28 cellular contexts compared by ENCODE assay signal in genomic region chrX:149961572-149961971, GRCh38. TPM values are rescaled to one million over a fixed set of nuclear protein-coding genes. Genes with fewer than 3 reads are reported as not detected.
"Had no signal": no experiment of that assay in that cellular context is flagged by ENCODE, and none has a peak within 500 bp of the region (broad histone marks: within the 10 kb centered on the region; RNA-seq: fewer than 3 reads in every experiment).

No MANE protein-coding gene starts in this region.

- H3K4me1 ChIP-seq: Peyer's patch had no signal

- H3K27me3 ChIP-seq: Peyer's patch, SJSA1 had no signal

- H3K36me3 ChIP-seq: Peyer's patch, SJSA1 had no signal

- H3K27ac ChIP-seq: HL-60, PC-9, Peyer's patch, SJSA1, SK-N-MC had no signal

- H2AFZ ChIP-seq: PC-9 had no signal

- H3K4me3 ChIP-seq: PC-9, Peyer's patch, SJSA1, SK-N-MC had no signal

- FAIRE-seq: HTR-8/SVneo had no signal

- ATAC-seq: Right ventricle myocardium inferior had no signal

- DNase-seq: KBM-7; MV-4-11; NCI-H1048; NCI-H1105; NCI-H1417; NCI-H146; NCI-H1694 treated with DMSO at 0.1 percent for 48 hours; NCI-H1930; NCI-H2081; NCI-H2107; NCI-H345; NCI-H446 treated with DMSO at 0.1 percent for 48 hours; NCI-H510A treated with DMSO at 0.1 percent for 48 hours; NCI-H526; NCI-H82; NK-92 treated with Interleukin-12 subunit alpha and Interleukin-12 subunit beta, amount 100 ng/mL, for 24 hours; PC-9; Peyer's patch; SIG-M5 had no signal

- H3K9me3 ChIP-seq: Peyer's patch, SJSA1 had no signal

- H3K4me2 ChIP-seq: PC-9 had no signal

RNA-seq across cellular contexts. Expression of gene HSFX4, which starts 32.2 kb away (rescaled TPM):
- total RNA-seq: LHCN-M2, MCF 10A, OCI-LY7, PC-9, Peyer's patch, Right ventricle myocardium inferior, RPMI7951, SJSA1 had no signal
